ENCODE assay signal across 6 cellular contexts in genomic region chr5:29309359-29309758, GRCh38.
"Had no signal": no experiment of that assay in that cellular context is flagged by ENCODE, and none has a peak within 500 bp of the region (broad histone marks: within the 10 kb centered on the region; RNA-seq: fewer than 3 reads in every experiment).

No MANE protein-coding gene starts in this region.

- H3K9ac ChIP-seq: KMS-11 had no signal

- DNase-seq: IMR-90, KBM-7, KG1 had no signal

- H3K4me2 ChIP-seq: KMS-11 had no signal

- H3K27ac ChIP-seq: HL-60, KMS-11 had no signal

- FAIRE-seq: HTR-8/SVneo had no signal
